Comparison of ENCODE assay signal across 1 cellular context in genomic region chr9:37465249-37466036, GRCh38.
A peak's percentile ranks its signal among the peaks of the same experiment; 100 is the strongest.
TF ChIP-seq lines count a peak whose summit lies in the region.

Gene ZBTB5, minus strand, starts transcription at chr9:37465450. Its CDS starts 22,899 bp downstream, at chr9:37442551.

TF ChIP-seq in HepG2, 621 proteins besides CTCF, POLR2A, EP300 and RAD21 (continued from another document and continues in another):
- peak; percentile 48; the same call in 1 of the 2 replicates for TF ChIP-seq GMEB1 (CRISPR knock-in tag; IDR thresholded peaks at IDR 0.05; ENCODE audit: borderline replicate concordance)
- TF ChIP-seq SAP130 (CRISPR knock-in tag; IDR thresholded peaks at IDR 0.05; ENCODE audit: low read depth) = peak; percentile 76
- TF ChIP-seq RFX5 (IDR thresholded peaks at IDR 0.05; ENCODE audit: low read depth, low read length) = peak; percentile 68
- 0 out of 2 replicates have a peak, but pooled peaks have one; percentile 29 for TF ChIP-seq ZNF234 (CRISPR knock-in tag; conservative IDR thresholded peaks at IDR 0.05)
- 0 out of 2 replicates have a peak, but pooled peaks have one; percentile 81 for TF ChIP-seq ZNF816 (CRISPR knock-in tag; IDR thresholded peaks at IDR 0.05; ENCODE audit: borderline replicate concordance)
- no peak for TF ChIP-seq NRL (CRISPR knock-in tag; IDR thresholded peaks at IDR 0.05; ENCODE audit: borderline replicate concordance)
- TF ChIP-seq FOXK2 (IDR thresholded peaks at IDR 0.05) = peak; percentile 61; the same call in 1 of the 2 replicates
- TF ChIP-seq IRF2 (CRISPR knock-in tag; IDR thresholded peaks at IDR 0.05) = peak; percentile 23; the same call in 1 of the 2 replicates
- TF ChIP-seq ZNF773 (CRISPR knock-in tag; IDR thresholded peaks at IDR 0.05; ENCODE audit: borderline replicate concordance) = no peak
- TF ChIP-seq XRCC5 (optimal IDR thresholded peaks at IDR 0.05; ENCODE audit: low read length) = peak; percentile 18
- peak; percentile 93 for TF ChIP-seq SRF (IDR thresholded peaks at IDR 0.05; ENCODE audit: low read depth, low read length)
- TF ChIP-seq ZNF326 (CRISPR knock-in tag; IDR thresholded peaks at IDR 0.05; ENCODE audit: borderline replicate concordance) = no peak
- TF ChIP-seq ZNF709 (CRISPR knock-in tag; IDR thresholded peaks at IDR 0.05) = no peak
- TF ChIP-seq MNT (IDR thresholded peaks at IDR 0.05) = peak; percentile 9; the same call in 1 of the 2 replicates
- TF ChIP-seq TRAFD1 (CRISPR knock-in tag; IDR thresholded peaks at IDR 0.05; ENCODE audit: borderline replicate concordance) = no peak
- peak; percentile 79 for TF ChIP-seq DRAP1 (CRISPR knock-in tag; IDR thresholded peaks at IDR 0.05)
- TF ChIP-seq ZNF407 (CRISPR knock-in tag; IDR thresholded peaks at IDR 0.05; ENCODE audit: not compliant biosample characterization) = no peak
- TF ChIP-seq ERF (CRISPR knock-in tag; IDR thresholded peaks at IDR 0.05) = 0 out of 2 replicates have a peak, but pooled peaks have one; percentile 34
- peak; percentile 6; the same call in 1 of the 2 replicates for TF ChIP-seq ZHX2 (IDR thresholded peaks at IDR 0.05; ENCODE audit: low read depth)
- no peak for TF ChIP-seq ZHX2 (CRISPR knock-in tag; IDR thresholded peaks at IDR 0.05; ENCODE audit: borderline replicate concordance)
- no peak for TF ChIP-seq ZBTB39 (CRISPR knock-in tag; IDR thresholded peaks at IDR 0.05)
- TF ChIP-seq ELF3 (CRISPR knock-in tag; IDR thresholded peaks at IDR 0.05) = peak; percentile 8; the same call in 1 of the 2 replicates
- TF ChIP-seq ZNF513 (CRISPR knock-in tag; conservative IDR thresholded peaks at IDR 0.05) = no peak
